ENCODE assay signal across 8 cellular contexts in the genomic region with DNA sequence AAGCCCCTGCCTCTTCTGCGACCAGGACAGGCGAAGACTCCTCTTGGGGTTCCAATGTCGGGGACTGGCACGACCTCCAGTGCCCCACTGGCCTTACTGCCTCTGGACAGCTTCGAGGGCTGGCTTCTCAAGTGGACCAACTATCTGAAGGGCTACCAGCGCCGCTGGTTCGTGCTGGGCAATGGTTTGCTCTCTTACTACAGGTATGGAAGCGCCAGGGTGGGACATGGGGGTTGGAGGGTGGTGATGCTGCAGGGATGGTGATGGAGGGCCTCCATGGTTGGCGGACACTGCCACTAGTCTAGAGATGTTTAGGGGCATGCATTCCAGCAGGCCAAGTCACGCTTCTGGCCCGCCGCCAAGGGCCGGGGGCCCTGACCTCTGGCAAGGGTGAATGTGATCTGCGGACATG. TPM values are rescaled to one million over a fixed set of nuclear protein-coding genes. Genes with fewer than 3 reads are reported as not detected.
DNase-seq lines count a peak whose midpoint lies in the region; ATAC-seq and TF ChIP-seq lines count a peak whose summit lies in the region.

No MANE protein-coding gene starts in this region.

- H3K9me3 Mint-ChIP-seq in CD8-positive, alpha-beta T cell = no peaks in the 10 kb centered on the region
- H3K9me3 Mint-ChIP-seq in WTC11 = no peaks in the 10 kb centered on the region

- POLR2A ChIA-PET in CD8-positive, alpha-beta T cell (lab: Charles Lee) = no interaction called here
- POLR2A ChIA-PET in WTC11 (lab: Charles Lee) = interaction anchor here (0.6 kb wide), 1 partner anchor 10 kb away, joined by 3 read pairs; no protein-coding TSS in a partner anchor

- no peak overlapping the region for H3K23ac ChIP-seq in trophoblast cell (ENCODE audit: low read length)

- H3K14ac ChIP-seq in trophoblast cell (ENCODE audit: low read length) = no peak overlapping the region

- H3K9me3 ChIP-seq in CD8-positive, alpha-beta T cell (ENCODE audit: low read length) = no peaks in the 10 kb centered on the region
- H3K9me3 ChIP-seq in trophoblast cell (ENCODE audit: insufficient read depth, low read depth, low read length) = peaks cover 4% of the 10 kb centered on the region

- TF ChIP-seq CTCF in CD8-positive, alpha-beta T cell (IDR thresholded peaks at IDR 0.05) = no peak
- no peak for TF ChIP-seq CTCF in WTC11 (IDR thresholded peaks at IDR 0.05)

- H4K91ac ChIP-seq in trophoblast cell (ENCODE audit: low read depth, low read length) = no peak overlapping the region

- peaks cover 11% of the 10 kb centered on the region for H3K4me1 ChIP-seq in CD8-positive, alpha-beta T cell (ENCODE audit: insufficient read depth, low read length)
- peaks cover 0 to 5% of the 10 kb centered on the region in 2 experiments for H3K4me1 ChIP-seq in trophoblast cell (ENCODE audit: control insufficient read depth in 1 of 2, insufficient read depth in 2 of 2, low read length in 2 of 2)

- no peak overlapping the region for H3K4ac ChIP-seq in trophoblast cell (ENCODE audit: low read depth, low read length)

- H3K79me2 ChIP-seq in trophoblast cell (ENCODE audit: control insufficient read depth, insufficient read depth, low read length, poor library complexity) = no peaks in the 10 kb centered on the region

- H3K4me2 ChIP-seq in trophoblast cell (ENCODE audit: low read length) = peak overlapping the region; percentile 60

- H3K79me1 ChIP-seq in trophoblast cell (ENCODE audit: low read length) = peaks cover 4% of the 10 kb centered on the region

- no peak overlapping the region for H3K18ac ChIP-seq in trophoblast cell (ENCODE audit: low read length)

- no peak overlapping the region for H2BK5ac ChIP-seq in trophoblast cell (ENCODE audit: low read depth, low read length, poor library complexity)

- no peak overlapping the region for H2AK5ac ChIP-seq in trophoblast cell (ENCODE audit: low read length)

- H3K36me3 Mint-ChIP-seq in CD8-positive, alpha-beta T cell = no peaks in the 10 kb centered on the region
- no peaks in the 10 kb centered on the region for H3K36me3 Mint-ChIP-seq in WTC11

- H2BK12ac ChIP-seq in trophoblast cell (ENCODE audit: low read length) = no peak overlapping the region

- H3K27me3 ChIP-seq in CD8-positive, alpha-beta T cell (ENCODE audit: insufficient read depth, low read length) = no peaks in the 10 kb centered on the region
- H3K27me3 ChIP-seq in trophoblast cell (ENCODE audit: insufficient read depth, low read length) = peaks cover 16% of the 10 kb centered on the region

- no peak for DNase-seq in CD8-positive, alpha-beta T cell
- DNase-seq in WTC11 (ENCODE audit: low spot score) (no peak), globus pallidus (ENCODE audit: low spot score) (peak; percentile 52), trophoblast cell (no peak), GF-D8 (lab: John Stamatoyannopoulos, UW) (no peak)

- CTCF ChIA-PET in CD8-positive, alpha-beta T cell (lab: Charles Lee) = no interaction called here
- CTCF ChIA-PET in WTC11 (lab: Charles Lee) = interaction anchor here (0.9 to 3.9 kb wide), 6 partner anchors 10 to 89 kb away, joined by 3 to 25 read pairs (median 4); partner anchors contain the start of gene SLC35E4

- H3K4me1 Mint-ChIP-seq in CD8-positive, alpha-beta T cell (ENCODE audit: low read depth) = peaks cover 16% of the 10 kb centered on the region
- H3K4me1 Mint-ChIP-seq in WTC11 = peaks cover 12% of the 10 kb centered on the region

- H2AFZ ChIP-seq in trophoblast cell (ENCODE audit: insufficient read depth, low read length, poor library complexity) = no peak overlapping the region

- no peak overlapping the region for H3K9ac ChIP-seq in trophoblast cell (ENCODE audit: low read length)

- H4K8ac ChIP-seq in trophoblast cell (ENCODE audit: low read depth, low read length) = no peak overlapping the region

- H2BK120ac ChIP-seq in trophoblast cell (ENCODE audit: insufficient read depth, low read length, poor library complexity) = no peak overlapping the region

- peak overlapping the region; percentile 54 for H3K4me3 ChIP-seq in CD8-positive, alpha-beta T cell (ENCODE audit: low read depth, low read length)
- H3K4me3 ChIP-seq in trophoblast cell (ENCODE audit: low read depth, low read length) = no peak overlapping the region

- WGBS in trophoblast cell (ENCODE audit: extremely low coverage, insufficient coverage, insufficient read length) = no CpG with 5 or more reads among the region's 15 CpGs

- peaks cover 10% of the 10 kb centered on the region for H3K27me3 Mint-ChIP-seq in CD8-positive, alpha-beta T cell (ENCODE audit: low read depth)
- H3K27me3 Mint-ChIP-seq in WTC11 (ENCODE audit: low read depth) = peaks cover 27% of the 10 kb centered on the region

- H3K27ac Mint-ChIP-seq in CD8-positive, alpha-beta T cell = no peak overlapping the region
- no peak overlapping the region for H3K27ac Mint-ChIP-seq in WTC11

- no peak for ATAC-seq in CD8-positive, alpha-beta T cell
- ATAC-seq in WTC11 (no peak), HG03159 (IDR thresholded peaks at IDR 0.05; ENCODE audit: unreplicated experiment) (no peak), GM19328 (IDR thresholded peaks at IDR 0.05; ENCODE audit: unreplicated experiment) (no peak), GM19463 (IDR thresholded peaks at IDR 0.05; ENCODE audit: unreplicated experiment) (no peak)

- no peak overlapping the region for H3K27ac ChIP-seq in CD8-positive, alpha-beta T cell (ENCODE audit: low read depth, low read length)
- no peak overlapping the region for H3K27ac ChIP-seq in trophoblast cell (ENCODE audit: low read depth, low read length)

- no peaks in the 10 kb centered on the region for H3K36me3 ChIP-seq in CD8-positive, alpha-beta T cell (ENCODE audit: insufficient read depth, low read length)
- H3K36me3 ChIP-seq in trophoblast cell (ENCODE audit: control insufficient read depth in 1 of 2, insufficient read depth in 2 of 2, low read length in 2 of 2) = no peaks in the 10 kb centered on the region

- peak overlapping the region; percentile 77 for H3K4me3 Mint-ChIP-seq in CD8-positive, alpha-beta T cell
- H3K4me3 Mint-ChIP-seq in WTC11 = peak overlapping the region; percentile 65

- intact Hi-C loops in CD8-positive, alpha-beta T cell (cut with DNase I, micrococcal nuclease) = no loop called here

- H4K12ac ChIP-seq in trophoblast cell (ENCODE audit: low read depth, low read length) = no peak overlapping the region

TF ChIP-seq in WTC11, 78 proteins besides CTCF, POLR2A, EP300 and RAD21 (continues in another document):
- TF ChIP-seq, protein P1, sequence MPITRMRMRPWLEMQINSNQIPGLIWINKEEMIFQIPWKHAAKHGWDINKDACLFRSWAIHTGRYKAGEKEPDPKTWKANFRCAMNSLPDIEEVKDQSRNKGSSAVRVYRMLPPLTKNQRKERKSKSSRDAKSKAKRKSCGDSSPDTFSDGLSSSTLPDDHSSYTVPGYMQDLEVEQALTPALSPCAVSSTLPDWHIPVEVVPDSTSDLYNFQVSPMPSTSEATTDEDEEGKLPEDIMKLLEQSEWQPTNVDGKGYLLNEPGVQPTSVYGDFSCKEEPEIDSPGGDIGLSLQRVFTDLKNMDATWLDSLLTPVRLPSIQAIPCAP (CRISPR knock-in tag; IDR thresholded peaks at IDR 0.05) = no peak
- TF ChIP-seq, protein P2, sequence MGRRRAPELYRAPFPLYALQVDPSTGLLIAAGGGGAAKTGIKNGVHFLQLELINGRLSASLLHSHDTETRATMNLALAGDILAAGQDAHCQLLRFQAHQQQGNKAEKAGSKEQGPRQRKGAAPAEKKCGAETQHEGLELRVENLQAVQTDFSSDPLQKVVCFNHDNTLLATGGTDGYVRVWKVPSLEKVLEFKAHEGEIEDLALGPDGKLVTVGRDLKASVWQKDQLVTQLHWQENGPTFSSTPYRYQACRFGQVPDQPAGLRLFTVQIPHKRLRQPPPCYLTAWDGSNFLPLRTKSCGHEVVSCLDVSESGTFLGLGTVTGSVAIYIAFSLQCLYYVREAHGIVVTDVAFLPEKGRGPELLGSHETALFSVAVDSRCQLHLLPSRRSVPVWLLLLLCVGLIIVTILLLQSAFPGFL (CRISPR knock-in tag; IDR thresholded peaks at IDR 0.05; ENCODE audit: borderline replicate concordance) = no peak
- TF ChIP-seq HMGA2 (CRISPR knock-in tag; IDR thresholded peaks at IDR 0.05) (no peak), CREM (CRISPR knock-in tag; IDR thresholded peaks at IDR 0.05) (no peak), ARID4B (CRISPR knock-in tag; IDR thresholded peaks at IDR 0.05; ENCODE audit: borderline replicate concordance) (no peak)

RNA-seq across cellular contexts. Expression of gene OSBP2, which starts 0.7 kb away (rescaled TPM):
- 1 to 10 TPM; 1.1 to 1.3 TPM for total RNA-seq in CD8-positive, alpha-beta T cell
- total RNA-seq in WTC11 (2021) = 4.1 to 4.4 TPM (median 4.1 TPM) in 3 replicates
- 0.17 and 0.21 TPM in 2 replicates for polyA plus RNA-seq in trophoblast cell (2013)

RNA-seq across cellular contexts. Expression of gene DUSP18, which starts 27.7 kb away (rescaled TPM):
- 1 to 10 TPM; 3.4 to 4.5 TPM for total RNA-seq in CD8-positive, alpha-beta T cell
- total RNA-seq in WTC11 (2021) = 4.2 to 4.4 TPM (median 4.3 TPM) in 3 replicates
- 4.8 and 5.0 TPM in 2 replicates for polyA plus RNA-seq in trophoblast cell (2013)

RNA-seq across cellular contexts. Expression of gene SLC35E4, which starts 59.8 kb away (rescaled TPM):
- 1 to 10 TPM; 3.7 to 4.2 TPM for total RNA-seq in CD8-positive, alpha-beta T cell
- 5.2 to 5.5 TPM (median 5.3 TPM) in 3 replicates for total RNA-seq in WTC11 (2021)
- polyA plus RNA-seq in trophoblast cell (2013) = 1.1 and 1.2 TPM in 2 replicates
